Comparison of ENCODE assay signal across 8 cellular contexts in the genomic region with DNA sequence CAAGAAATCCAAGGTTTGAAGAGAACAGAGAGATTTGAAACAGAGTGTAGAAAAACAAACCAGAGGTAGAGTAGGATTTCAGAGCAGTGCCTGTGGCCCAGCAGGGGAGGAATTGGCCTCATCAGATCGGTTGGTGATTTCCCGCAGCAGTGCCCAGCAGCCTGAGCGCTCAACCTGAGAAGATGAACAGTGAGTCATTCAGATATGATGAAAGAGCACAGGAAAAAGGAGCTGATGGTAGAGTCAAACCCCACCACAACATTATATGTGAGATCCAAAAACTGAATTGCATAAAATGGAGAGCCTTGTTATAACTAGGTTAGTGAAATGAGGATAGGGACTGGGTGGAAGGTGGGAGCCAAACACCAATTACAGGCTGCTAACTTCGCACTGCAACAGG.
DNase-seq lines count a peak whose midpoint lies in the region; ATAC-seq and TF ChIP-seq lines count a peak whose summit lies in the region.

No MANE protein-coding gene starts in this region.

- ATAC-seq in GM18909 (IDR thresholded peaks at IDR 0.05; ENCODE audit: poor library complexity, unreplicated experiment) (peak; percentile 44), GM19328 (IDR thresholded peaks at IDR 0.05; ENCODE audit: unreplicated experiment) (no peak), HG02623 (IDR thresholded peaks at IDR 0.05; ENCODE audit: unreplicated experiment) (no peak)

- no peaks in the 10 kb centered on the region for H3K27me3 ChIP-seq in Loucy (ENCODE audit: insufficient read depth, low read length, poor library complexity, severe bottlenecking)

- H3F3A ChIP-seq in Loucy (ENCODE audit: low read depth) = no peaks in the 10 kb centered on the region

- peaks cover 30% of the 10 kb centered on the region for H3K4me1 ChIP-seq in Loucy (ENCODE audit: insufficient read depth, low read length, poor library complexity, severe bottlenecking)

- H3K9me3 ChIP-seq in Loucy (ENCODE audit: insufficient read depth, low read depth, low read length) = no peaks in the 10 kb centered on the region

- H3K36me3 ChIP-seq in Loucy (ENCODE audit: insufficient read depth, low read length) = no peaks in the 10 kb centered on the region

- H3K4me3 ChIP-seq in Loucy (ENCODE audit: low read length, poor library complexity, severe bottlenecking) = peak overlapping the region; percentile 6

- H3K9ac ChIP-seq in Loucy (ENCODE audit: low read depth, low read length, poor library complexity, severe bottlenecking) = peak overlapping the region; percentile 0

- H4K20me1 ChIP-seq in Loucy (ENCODE audit: insufficient read depth, low read length, poor library complexity, severe bottlenecking) = no peaks in the 10 kb centered on the region

- no peaks in the 10 kb centered on the region for H3K79me2 ChIP-seq in Loucy (ENCODE audit: insufficient read depth, low read length)

- TF ChIP-seq CTCF in Loucy (conservative IDR thresholded peaks at IDR 0.05; ENCODE audit: low read length) = no peak

- no peaks in the 10 kb centered on the region for H3K9me2 ChIP-seq in Loucy (replicated peaks; ENCODE audit: low read depth, low read length)

- H2AFZ ChIP-seq in Loucy (ENCODE audit: low read length) = peak overlapping the region; percentile 4; the same call in 1 of the 2 replicates

- DNase-seq in activated T-helper 9 cell treated with anti-CD3 and anti-CD28 coated beads, Interleukin-2, amount 50 U/mL, for 16 hours (ENCODE audit: low read depth) = peak; percentile 39
- peak; percentile 47 for DNase-seq in stimulated activated CD4-positive, alpha-beta T cell treated with anti-CD3 and anti-CD28 coated beads, Interleukin-4, amount 100 ng/mL, for 1 hour
- DNase-seq in NCI-H2107 (lab: John Stamatoyannopoulos, UW) (no peak), medulla oblongata (ENCODE audit: extremely low spot score) (no peak)

- peak overlapping the region; percentile 48 for H3K4me2 ChIP-seq in Loucy (ENCODE audit: low read depth, low read length, poor library complexity, severe bottlenecking)

Comparison
In these comparisons a context has a peak if more than half of its experiments do, and no peak if none do; other contexts are left out.
1. DNase-seq: peak in activated T-helper 9 cell treated with anti-CD3 and anti-CD28 coated beads, Interleukin-2, amount 50 U/mL, for 16 hours (single experiment) and stimulated activated CD4-positive, alpha-beta T cell treated with anti-CD3 and anti-CD28 coated beads, Interleukin-4, amount 100 ng/mL, for 1 hour (single experiment); none in NCI-H2107 (single experiment) and medulla oblongata (single experiment).